In the genomic region with DNA sequence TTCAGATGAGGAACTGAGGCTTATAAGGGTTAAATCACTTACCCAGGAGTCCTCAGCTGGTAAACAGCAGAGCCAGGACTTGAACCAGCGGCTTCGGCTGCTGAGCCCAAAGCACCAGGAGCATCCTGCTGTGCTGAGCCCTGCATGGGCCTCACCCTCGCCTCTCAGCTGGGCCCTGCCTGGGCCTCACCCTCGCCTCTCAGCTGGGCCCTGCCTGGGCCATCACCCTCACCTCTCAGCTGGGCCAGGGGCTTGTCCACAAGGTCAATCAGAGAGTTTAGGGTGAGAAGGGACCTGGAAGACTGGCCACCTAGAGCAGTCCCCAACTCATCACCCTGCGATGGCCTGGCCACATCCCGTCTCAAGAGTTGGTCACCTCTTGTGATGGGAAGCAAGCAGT, we compare ENCODE assay signal across 28 cellular contexts. TPM values are rescaled to one million over a fixed set of nuclear protein-coding genes. Genes with fewer than 3 reads are reported as not detected.
"Had no signal": no experiment of that assay in that cellular context is flagged by ENCODE, and none has a peak within 500 bp of the region (broad histone marks: within the 10 kb centered on the region; RNA-seq: fewer than 3 reads in every experiment).

No MANE protein-coding gene starts in this region.

- ATAC-seq: K562, Right ventricle myocardium inferior, SK-N-SH treated with all-trans-retinoic acid at 6 μM for 48 hours had no signal

- H3K27ac ChIP-seq: KMS-11, PC-9, Peyer's patch, SJCRH30 had no signal

- H3K36me3 Mint-ChIP-seq: IgD-negative memory B cell had no signal

- H3K36me3 ChIP-seq: Peyer's patch, SJCRH30 had no signal

- DNase-seq: Kasumi-1, MV-4-11, NCI-H1048, NCI-H1105, NCI-H1417, NCI-H146, NCI-H1694 treated with DMSO at 0.1 percent for 48 hours, NCI-H1930, NCI-H2081 treated with DMSO at 0.1 percent for 48 hours, NCI-H2171, NCI-H226, NCI-H446, NCI-H510A, NCI-H524 treated with DMSO at 0.1 percent for 48 hours, NCI-H69, NCI-H774, PC-9, Peyer's patch, SHP77 treated with DMSO at 0.1 percent for 48 hours, SJCRH30 had no signal

- FAIRE-seq: K562 had no signal

- H3K4me3 ChIP-seq: K562, PC-9, Peyer's patch, SJCRH30 had no signal

- H3K9ac ChIP-seq: KMS-11 had no signal

- H3K9me3 ChIP-seq: SJCRH30 had no signal

- H3K4me1 ChIP-seq: SJCRH30 had no signal

- H3K27me3 ChIP-seq: SJCRH30 had no signal

- H3K27ac Mint-ChIP-seq: IgD-negative memory B cell had no signal

RNA-seq across cellular contexts. Expression of a gene that starts 4.2 kb away (rescaled TPM):
- total RNA-seq: HT1080, K562, SJCRH30 had no signal
- polyA plus RNA-seq: IgD-negative memory B cell, K562 had no signal

RNA-seq across cellular contexts. Expression of a gene that starts 55.6 kb away (rescaled TPM):
- total RNA-seq: HT1080, K562, M059J, PC-9, Peyer's patch, Right ventricle myocardium inferior, RPMI7951, SJCRH30 had no signal
- polyA plus RNA-seq: IgD-negative memory B cell, K562 had no signal
